ENCODE assay signal across 13 cellular contexts in the genomic region with DNA sequence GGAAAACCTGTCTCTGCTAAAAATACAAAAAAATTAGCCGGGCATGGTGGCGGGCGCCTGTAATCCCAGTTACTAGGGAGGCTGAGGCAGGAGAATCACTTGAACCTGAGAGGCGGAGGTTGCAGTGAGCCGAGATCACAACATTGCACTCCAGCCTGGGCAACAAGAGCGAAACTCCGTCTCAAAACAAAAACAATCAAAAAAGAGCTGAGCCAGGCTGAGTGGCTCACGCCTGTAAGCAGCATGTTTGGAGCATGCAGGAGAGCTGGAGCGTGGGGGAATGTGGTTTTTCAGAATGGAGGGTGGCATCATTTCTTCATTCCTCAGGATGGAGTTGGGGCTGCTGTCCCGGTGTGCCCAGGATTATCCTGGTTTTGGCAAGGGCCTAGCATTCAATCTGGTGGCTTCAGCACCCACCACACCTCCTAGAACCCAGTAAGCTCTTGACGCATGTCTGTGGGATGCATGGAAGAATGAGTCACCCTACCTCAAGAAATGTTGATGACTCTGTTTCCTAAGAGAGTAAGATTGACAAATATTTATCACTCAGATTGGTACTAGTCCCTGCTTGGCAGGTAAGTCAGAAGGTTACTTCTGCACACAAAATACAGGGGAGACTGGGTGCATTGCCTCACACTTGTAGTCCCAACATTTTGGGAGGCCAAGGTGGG.
DNase-seq lines count a peak whose midpoint lies in the region; ATAC-seq and TF ChIP-seq lines count a peak whose summit lies in the region.
"Had no signal": no experiment of that assay in that cellular context is flagged by ENCODE, and none has a peak within 500 bp of the region (broad histone marks: within the 10 kb centered on the region; RNA-seq: fewer than 3 reads in every experiment).

No MANE protein-coding gene starts in this region.

- no peak overlapping the region for H3K4me3 ChIP-seq in upper lobe of right lung
- H3K4me3 ChIP-seq: left lung, stomach had no signal

- peak overlapping the region; percentile 26 for H3K4me3 Mint-ChIP-seq in activated T-helper 1 cell treated with anti-CD3 and anti-CD28 coated beads, Interleukin-12 subunit alpha, Interleukin-12 subunit beta, Interleukin-2, Interleukin-4 antibody, amounts not matched to agents 30 ng/mL and 10 ng/mL and 1 ng/mL, durations not matched to agents 14 hours and 24 hours and 36 hours
- H3K4me3 Mint-ChIP-seq: IgD-negative memory B cell had no signal

- in situ Hi-C loops in Caki2 (cut with HindIII; ENCODE audit: low pct_unique_long_range_greater_than_20kb, low sequenced_read_pairs): no loop called here

- peaks cover 7% of the 10 kb centered on the region for H3K27me3 Mint-ChIP-seq in activated T-helper 1 cell treated with anti-CD3 and anti-CD28 coated beads, Interleukin-12 subunit alpha, Interleukin-12 subunit beta, Interleukin-2, Interleukin-4 antibody, amounts not matched to agents 30 ng/mL and 10 ng/mL and 1 ng/mL, durations not matched to agents 14 hours and 24 hours and 36 hours (ENCODE audit: insufficient read depth)

- no peaks in the 10 kb centered on the region for H3K36me3 ChIP-seq in upper lobe of right lung
- H3K36me3 ChIP-seq: left lung, stomach had no signal

- peaks cover 9% of the 10 kb centered on the region for H3K9me3 Mint-ChIP-seq in activated T-helper 1 cell treated with anti-CD3 and anti-CD28 coated beads, Interleukin-12 subunit alpha, Interleukin-12 subunit beta, Interleukin-2, Interleukin-4 antibody, amounts not matched to agents 30 ng/mL and 10 ng/mL and 1 ng/mL, durations not matched to agents 14 hours and 24 hours and 36 hours

- H3K36me3 Mint-ChIP-seq in activated T-helper 1 cell treated with anti-CD3 and anti-CD28 coated beads, Interleukin-12 subunit alpha, Interleukin-12 subunit beta, Interleukin-2, Interleukin-4 antibody, amounts not matched to agents 30 ng/mL and 10 ng/mL and 1 ng/mL, durations not matched to agents 14 hours and 24 hours and 36 hours (ENCODE audit: low read depth): no peaks in the 10 kb centered on the region

- peak; percentile 47 for DNase-seq in Caki2 (ENCODE audit: low read depth)
- DNase-seq in HPDE6-E6E7 (ENCODE audit: extremely low spot score): peak; percentile 92
- no peak for DNase-seq in activated T-helper 1 cell treated with anti-CD3 and anti-CD28 coated beads, Interleukin-12 subunit alpha, Interleukin-12 subunit beta, Interleukin-2, Interleukin-4 antibody, amounts not matched to agents 30 ng/mL and 10 ng/mL and 1 ng/mL, durations not matched to agents 14 hours and 24 hours and 36 hours (ENCODE audit: low spot score)
- peak; percentile 87 for DNase-seq in iris pigment epithelial cell (ENCODE audit: low read depth)
- no peak for DNase-seq in DMS 273 (lab: John Stamatoyannopoulos, UW; ENCODE audit: unreplicated experiment)
- DNase-seq in H4 (ENCODE audit: low spot score): no peak
- DNase-seq in upper lobe of right lung: no peak
- DNase-seq: NCI-H446, occipital lobe, stomach had no signal

- peak overlapping the region; percentile 63 for H3K27ac Mint-ChIP-seq in activated T-helper 1 cell treated with anti-CD3 and anti-CD28 coated beads, Interleukin-12 subunit alpha, Interleukin-12 subunit beta, Interleukin-2, Interleukin-4 antibody, amounts not matched to agents 30 ng/mL and 10 ng/mL and 1 ng/mL, durations not matched to agents 14 hours and 24 hours and 36 hours

- ATAC-seq in GM18502 (IDR thresholded peaks at IDR 0.05; ENCODE audit: poor library complexity, unreplicated experiment) (no peak), upper lobe of right lung (no peak)
- ATAC-seq: left lung had no signal

- no peaks in the 10 kb centered on the region for H3K4me1 ChIP-seq in upper lobe of right lung
- H3K4me1 ChIP-seq: left lung, stomach had no signal

- H3K9me3 ChIP-seq in upper lobe of right lung: no peaks in the 10 kb centered on the region
- H3K9me3 ChIP-seq: left lung, stomach had no signal

- intact Hi-C loops in activated T-helper 1 cell treated with anti-CD3 and anti-CD28 coated beads, Interleukin-12 subunit alpha, Interleukin-12 subunit beta, Interleukin-2, Interleukin-4 antibody, amounts not matched to agents 30 ng/mL and 10 ng/mL and 1 ng/mL, durations not matched to agents 14 hours and 24 hours and 36 hours (cut with micrococcal nuclease): loop anchor here (1.0 kb wide), 1 partner anchor 89 kb away; no protein-coding TSS in a partner anchor
- intact Hi-C loops in upper lobe of right lung (cut with DNase I): no loop called here

- peaks cover 28% of the 10 kb centered on the region for H3K4me1 Mint-ChIP-seq in activated T-helper 1 cell treated with anti-CD3 and anti-CD28 coated beads, Interleukin-12 subunit alpha, Interleukin-12 subunit beta, Interleukin-2, Interleukin-4 antibody, amounts not matched to agents 30 ng/mL and 10 ng/mL and 1 ng/mL, durations not matched to agents 14 hours and 24 hours and 36 hours (ENCODE audit: low read depth)

- no peaks in the 10 kb centered on the region for H3K27me3 ChIP-seq in upper lobe of right lung
- H3K27me3 ChIP-seq: left lung, stomach had no signal

- H3K27ac ChIP-seq in upper lobe of right lung: no peak overlapping the region
- H3K27ac ChIP-seq: left lung, stomach had no signal

- TF ChIP-seq CTCF in upper lobe of right lung (IDR thresholded peaks at IDR 0.05): no peak

Comparison
In these comparisons a context has a peak if more than half of its experiments do, and no peak if none do; other contexts are left out.
1. DNase-seq: peak in Caki2 (single experiment), HPDE6-E6E7 (single experiment) and iris pigment epithelial cell (single experiment); none in activated T-helper 1 cell treated with anti-CD3 and anti-CD28 coated beads, Interleukin-12 subunit alpha, Interleukin-12 subunit beta, Interleukin-2, Interleukin-4 antibody, amounts not matched to agents 30 ng/mL and 10 ng/mL and 1 ng/mL, durations not matched to agents 14 hours and 24 hours and 36 hours (single experiment), DMS 273 (single experiment), H4 (single experiment) and upper lobe of right lung (single experiment).